18 cellular contexts compared by ENCODE assay signal in the genomic region with DNA sequence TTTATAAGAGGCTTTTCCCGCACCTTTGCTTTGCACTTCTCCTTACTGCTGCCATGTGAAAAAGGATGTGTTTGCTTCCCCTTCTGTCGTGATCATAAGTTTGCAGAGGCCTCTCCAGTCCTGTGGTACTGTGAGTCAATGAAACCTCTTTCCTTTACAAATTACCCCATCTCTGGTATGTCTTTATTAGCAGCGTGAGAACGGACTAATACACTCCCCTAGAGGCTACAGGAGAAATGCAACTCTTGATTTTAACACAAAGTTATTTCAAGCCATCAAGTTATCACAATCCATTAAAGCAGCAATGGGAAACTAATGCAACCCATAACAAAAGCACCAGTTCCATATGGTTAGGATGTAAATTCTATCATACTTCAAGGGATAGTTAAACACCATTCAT.
DNase-seq lines count a peak whose midpoint lies in the region; ATAC-seq and TF ChIP-seq lines count a peak whose summit lies in the region.
"Had no signal": no experiment of that assay in that cellular context is flagged by ENCODE, and none has a peak within 500 bp of the region (broad histone marks: within the 10 kb centered on the region; RNA-seq: fewer than 3 reads in every experiment).

No MANE protein-coding gene starts in this region.

- H3K9ac ChIP-seq in SK-N-SH (no peak overlapping the region), mesendoderm (ENCODE audit: low read length) (no peak overlapping the region)
- H3K9ac ChIP-seq: GM23248, KMS-11 had no signal

- H3K4me3 ChIP-seq in SK-N-SH (ENCODE audit: low read depth in 2 of 2, low read length in 1 of 2): no peak overlapping the region
- no peak overlapping the region for H3K4me3 ChIP-seq in mesendoderm (ENCODE audit: low read length)
- H3K4me3 ChIP-seq: GM23248 had no signal

- H3K56ac ChIP-seq in mesendoderm (ENCODE audit: low read length): no peak overlapping the region

- CTCF ChIA-PET in SK-N-SH (lab: Yijun Ruan, JAX): no interaction called here

- TF ChIP-seq RAD21 in SK-N-SH (IDR thresholded peaks at IDR 0.05; ENCODE audit: low read length): 0 out of 2 replicates have a peak, but pooled peaks have one; percentile 24

- no peak overlapping the region for H4K5ac ChIP-seq in mesendoderm (ENCODE audit: low read length)

- DNase-seq in SK-N-SH (no peak), NAMALWA (ENCODE audit: low spot score) (peak; percentile 1), SK-MEL-5 (ENCODE audit: low read depth, low spot score) (peak; percentile 11), mesendoderm (peak; percentile 23), 8988T (no peak), substantia nigra (lab: John Stamatoyannopoulos, UW) (no peak), DMS114 treated with DMSO at 0.1 percent for 48 hours (lab: John Stamatoyannopoulos, UW; ENCODE audit: unreplicated experiment) (no peak)
- DNase-seq: Caco-2; CD4-positive, CD25-positive, alpha-beta regulatory T cell; DMS79 treated with DMSO at 0.1 percent for 48 hours; GM23248; NCI-H1417; NCI-H1930; NCI-H69; SHP77; T-helper 2 cell had no signal

- no peak overlapping the region for H3K4ac ChIP-seq in mesendoderm (ENCODE audit: low read depth, low read length)

- H2AK5ac ChIP-seq in mesendoderm (ENCODE audit: low read length): no peak overlapping the region

- no peak overlapping the region for H2AFZ ChIP-seq in SK-N-SH (ENCODE audit: low read depth)
- H2AFZ ChIP-seq: GM23248 had no signal

- no peak overlapping the region for H3K23ac ChIP-seq in mesendoderm (ENCODE audit: low read length)

- no peaks in the 10 kb centered on the region for H3F3A ChIP-seq in SK-N-SH (replicated peaks; ENCODE audit: insufficient read depth)

- H3K9me2 ChIP-seq in SK-N-SH: no peaks in the 10 kb centered on the region

- ATAC-seq in SK-N-SH treated with all-trans-retinoic acid at 6 μM for 48 hours: no peak

- H3K79me2 ChIP-seq in SK-N-SH (ENCODE audit: insufficient read depth) (no peaks in the 10 kb centered on the region), mesendoderm (ENCODE audit: control insufficient read depth, insufficient read depth, low read length) (no peaks in the 10 kb centered on the region)

- no peak overlapping the region for H2BK120ac ChIP-seq in mesendoderm (ENCODE audit: low read depth, low read length)

- 4% methylated on average over 4 of the region's 4 CpGs for WGBS in SK-N-SH (ENCODE audit: low lambda C conversion rate)
- WGBS in mesendoderm (ENCODE audit: extremely low coverage, insufficient coverage, low lambda C conversion rate): no CpG with 5 or more reads among the region's 4 CpGs

- no peak for TF ChIP-seq EP300 in SK-N-SH (IDR thresholded peaks at IDR 0.05; ENCODE audit: borderline replicate concordance in 1 of 2, low read depth in 1 of 2, low read length in 1 of 2)

- H3K18ac ChIP-seq in mesendoderm (ENCODE audit: low read length): no peak overlapping the region

- H2BK5ac ChIP-seq in mesendoderm (ENCODE audit: low read length): no peak overlapping the region

- no peaks in the 10 kb centered on the region for H4K20me1 ChIP-seq in SK-N-SH (ENCODE audit: insufficient read depth)

- H3K4me2 ChIP-seq in SK-N-SH: no peak overlapping the region
- H3K4me2 ChIP-seq in mesendoderm (ENCODE audit: low read length): no peak overlapping the region
- H3K4me2 ChIP-seq: KMS-11 had no signal

- H3K4me1 ChIP-seq in SK-N-SH (ENCODE audit: control insufficient read depth in 1 of 2, insufficient read depth in 2 of 2, low read depth in 1 of 2, low read length in 1 of 2) (no peaks in the 10 kb centered on the region), mesendoderm (ENCODE audit: control insufficient read depth, low read depth, low read length) (no peaks in the 10 kb centered on the region)
- H3K4me1 ChIP-seq: Caco-2 had no signal

- H3K27ac ChIP-seq in SK-N-SH (ENCODE audit: low read depth in 2 of 2, low read length in 1 of 2) (no peak overlapping the region), mesendoderm (ENCODE audit: low read depth, low read length) (no peak overlapping the region), substantia nigra (ENCODE audit: low read depth, low read length, poor library complexity, severe bottlenecking) (no peak overlapping the region)
- H3K27ac ChIP-seq: GM23248, KMS-11 had no signal

- H3K27me3 ChIP-seq in SK-N-SH (ENCODE audit: insufficient read depth) (no peaks in the 10 kb centered on the region), mesendoderm (ENCODE audit: insufficient read depth, low read length, poor library complexity) (no peaks in the 10 kb centered on the region)

- in situ Hi-C loops in SK-MEL-5 (cut with HindIII; ENCODE audit: low pct_unique_long_range_greater_than_20kb, low sequenced_read_pairs): no loop called here

- H2BK15ac ChIP-seq in mesendoderm (replicated peaks; ENCODE audit: low read depth): no peak overlapping the region

- TF ChIP-seq CTCF in SK-N-SH (IDR thresholded peaks at IDR 0.05): no peak

- H3K79me1 ChIP-seq in mesendoderm (ENCODE audit: low read length): no peaks in the 10 kb centered on the region

- no peak overlapping the region for H4K8ac ChIP-seq in mesendoderm (ENCODE audit: low read depth, low read length)

- H3K36me3 ChIP-seq in SK-N-SH (replicated peaks in 1 of 2; ENCODE audit: control insufficient read depth in 1 of 2, insufficient read depth in 2 of 2, low read length in 1 of 2) (no peaks in the 10 kb centered on the region), mesendoderm (ENCODE audit: control insufficient read depth, insufficient read depth, low read length) (no peaks in the 10 kb centered on the region)

- POLR2A ChIA-PET in SK-N-SH (lab: Yijun Ruan, JAX): no interaction called here

- no peaks in the 10 kb centered on the region; the same call in 1 of the 2 replicates for H3K9me3 ChIP-seq in SK-N-SH
- H3K9me3 ChIP-seq: Caco-2 had no signal

TF ChIP-seq in SK-N-SH, 30 proteins besides CTCF, POLR2A, EP300 and RAD21 (continues in another document):
- TF ChIP-seq, protein P1, sequence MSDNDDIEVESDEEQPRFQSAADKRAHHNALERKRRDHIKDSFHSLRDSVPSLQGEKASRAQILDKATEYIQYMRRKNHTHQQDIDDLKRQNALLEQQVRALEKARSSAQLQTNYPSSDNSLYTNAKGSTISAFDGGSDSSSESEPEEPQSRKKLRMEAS (IDR thresholded peaks at IDR 0.05; ENCODE audit: low read depth): no peak
- no peak for TF ChIP-seq EZH2phosphoT487 (IDR thresholded peaks at IDR 0.05; ENCODE audit: borderline replicate concordance, low read depth)
- no peak for TF ChIP-seq MXI1 (IDR thresholded peaks at IDR 0.05; ENCODE audit: low read depth, low read length)
- TF ChIP-seq, protein P2, sequence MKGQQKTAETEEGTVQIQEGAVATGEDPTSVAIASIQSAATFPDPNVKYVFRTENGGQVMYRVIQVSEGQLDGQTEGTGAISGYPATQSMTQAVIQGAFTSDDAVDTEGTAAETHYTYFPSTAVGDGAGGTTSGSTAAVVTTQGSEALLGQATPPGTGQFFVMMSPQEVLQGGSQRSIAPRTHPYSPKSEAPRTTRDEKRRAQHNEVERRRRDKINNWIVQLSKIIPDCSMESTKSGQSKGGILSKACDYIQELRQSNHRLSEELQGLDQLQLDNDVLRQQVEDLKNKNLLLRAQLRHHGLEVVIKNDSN (IDR thresholded peaks at IDR 0.05; ENCODE audit: borderline replicate concordance, low read depth): no peak
- TF ChIP-seq GABPA (IDR thresholded peaks at IDR 0.05; ENCODE audit: low read depth): no peak
- no peak for TF ChIP-seq SMC3 (IDR thresholded peaks at IDR 0.05; ENCODE audit: low read depth, low read length)
- TF ChIP-seq POLR2AphosphoS5 (IDR thresholded peaks at IDR 0.05; ENCODE audit: low read depth, low read length): no peak
- TF ChIP-seq YY1 (IDR thresholded peaks at IDR 0.05; ENCODE audit: low read depth): no peak
- no peak for TF ChIP-seq FOXM1 (IDR thresholded peaks at IDR 0.05; ENCODE audit: low read depth)
- no peak for TF ChIP-seq CHD2 (IDR thresholded peaks at IDR 0.05; ENCODE audit: low read length, partially characterized antibody)
- no peak for TF ChIP-seq GATA2 (CRISPR knock-in tag; IDR thresholded peaks at IDR 0.05)

TF ChIP-seq in SK-N-SH treated with all-trans-retinoic acid at 6 μM for 48 hours, 23 proteins besides CTCF, POLR2A, EP300 and RAD21:
- TF ChIP-seq ISL1 (CRISPR knock-in tag; IDR thresholded peaks at IDR 0.05) (no peak), ZNF70 (CRISPR knock-in tag; IDR thresholded peaks at IDR 0.05) (no peak), TCF4 (CRISPR knock-in tag; IDR thresholded peaks at IDR 0.05; ENCODE audit: borderline replicate concordance) (no peak), ZC3H10 (CRISPR knock-in tag; IDR thresholded peaks at IDR 0.05) (no peak), TOX (CRISPR knock-in tag; IDR thresholded peaks at IDR 0.05; ENCODE audit: borderline replicate concordance) (no peak), ZNF8 (CRISPR knock-in tag; IDR thresholded peaks at IDR 0.05) (no peak)
- TF ChIP-seq, protein P3, sequence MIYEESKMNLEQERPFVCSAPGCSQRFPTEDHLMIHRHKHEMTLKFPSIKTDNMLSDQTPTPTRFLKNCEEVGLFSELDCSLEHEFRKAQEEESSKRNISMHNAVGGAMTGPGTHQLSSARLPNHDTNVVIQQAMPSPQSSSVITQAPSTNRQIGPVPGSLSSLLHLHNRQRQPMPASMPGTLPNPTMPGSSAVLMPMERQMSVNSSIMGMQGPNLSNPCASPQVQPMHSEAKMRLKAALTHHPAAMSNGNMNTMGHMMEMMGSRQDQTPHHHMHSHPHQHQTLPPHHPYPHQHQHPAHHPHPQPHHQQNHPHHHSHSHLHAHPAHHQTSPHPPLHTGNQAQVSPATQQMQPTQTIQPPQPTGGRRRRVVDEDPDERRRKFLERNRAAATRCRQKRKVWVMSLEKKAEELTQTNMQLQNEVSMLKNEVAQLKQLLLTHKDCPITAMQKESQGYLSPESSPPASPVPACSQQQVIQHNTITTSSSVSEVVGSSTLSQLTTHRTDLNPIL (CRISPR knock-in tag; IDR thresholded peaks at IDR 0.05; ENCODE audit: low read depth): no peak
TF ChIP-seq in SK-N-SH treated with all-trans-retinoic acid at 6 μM for 48 hours: peak in this region for 0.

Comparison
In these comparisons a context has a peak if more than half of its experiments do, and no peak if none do; other contexts are left out.
1. DNase-seq: peak in NAMALWA (single experiment), SK-MEL-5 (single experiment) and mesendoderm (single experiment); none in SK-N-SH (single experiment), 8988T (single experiment), substantia nigra (0 of 49) and DMS114 treated with DMSO at 0.1 percent for 48 hours (single experiment).